16 cellular contexts compared by ENCODE assay signal in genomic region chr14:30710870-30711269, GRCh38.
A peak's percentile ranks its signal among the peaks of the same experiment; 100 is the strongest.
DNase-seq lines count a peak whose midpoint lies in the region; ATAC-seq and TF ChIP-seq lines count a peak whose summit lies in the region.
"Had no signal": no experiment of that assay in that cellular context is flagged by ENCODE, and none has a peak within 500 bp of the region (broad histone marks: within the 10 kb centered on the region; RNA-seq: fewer than 3 reads in every experiment).

No MANE protein-coding gene starts in this region.

- H2AFZ ChIP-seq in osteoblast (ENCODE audit: low read length), result no peak overlapping the region

- no peak for TF ChIP-seq CTCF in epithelial cell of esophagus (IDR thresholded peaks at IDR 0.05; ENCODE audit: insufficient read depth, low read depth, low read length, missing control alignments)
- TF ChIP-seq CTCF in osteoblast (IDR thresholded peaks at IDR 0.05; ENCODE audit: extremely low read depth, low read depth, low read length), result no peak

- no peak for ATAC-seq in left ventricle myocardium superior
- ATAC-seq: HCT116 had no signal

- no peaks in the 10 kb centered on the region for H3K79me2 ChIP-seq in osteoblast (ENCODE audit: insufficient read depth, low read length)

- peak overlapping the region; percentile 1 for H3K27ac ChIP-seq in osteoblast (ENCODE audit: low read depth, low read length)

- H3K27me3 ChIP-seq in osteoblast (ENCODE audit: insufficient read depth, low read length) (no peaks in the 10 kb centered on the region), MG63 (no peaks in the 10 kb centered on the region)

- DNase-seq in EH (ENCODE audit: low read depth) (peak; percentile 44), HS-5 (ENCODE audit: low read depth) (peak; percentile 26), epithelial cell of esophagus (ENCODE audit: low read depth) (peak; percentile 10), osteoblast (ENCODE audit: insufficient read length, low spot score, missing footprints) (no peak), NCI-H1092 (lab: John Stamatoyannopoulos, UW) (no peak), MG63 (no peak), OCI-M1 (lab: John Stamatoyannopoulos, UW) (no peak), left ventricle myocardium superior (no peak)
- DNase-seq: ACHN, C1 segment of cervical spinal cord, Kasumi-1, NCI-H1436, NCI-H2081, NCI-H524, SIG-M5 had no signal

- H3K4me1 ChIP-seq in osteoblast (ENCODE audit: insufficient read depth, low read length), result peaks cover 10% of the 10 kb centered on the region

- H3K4me3 ChIP-seq in epithelial cell of esophagus (ENCODE audit: low read length) (no peak overlapping the region), osteoblast (ENCODE audit: insufficient read depth, low read length) (no peak overlapping the region), MG63 (no peak overlapping the region)

- intact Hi-C loops in left ventricle myocardium superior (cut with micrococcal nuclease), result no loop called here

- H4K20me1 ChIP-seq in osteoblast (ENCODE audit: insufficient read depth, low read length), result no peaks in the 10 kb centered on the region

- no peak overlapping the region for H3K4me2 ChIP-seq in osteoblast (ENCODE audit: insufficient read depth, low read length)

- H3K36me3 ChIP-seq in osteoblast (ENCODE audit: insufficient read depth, low read length) (peaks cover 37% of the 10 kb centered on the region), MG63 (no peaks in the 10 kb centered on the region; the same call in 1 of the 2 replicates)

- H3K9me3 ChIP-seq in osteoblast (ENCODE audit: low read depth, low read length) (no peaks in the 10 kb centered on the region), MG63 (no peaks in the 10 kb centered on the region)

Comparison
In these comparisons a context has a peak if more than half of its experiments do, and no peak if none do; other contexts are left out.
1. DNase-seq: peak in EH (single experiment), HS-5 (single experiment) and epithelial cell of esophagus (single experiment); none in osteoblast (single experiment), NCI-H1092 (single experiment), MG63 (single experiment), OCI-M1 (single experiment) and left ventricle myocardium superior (single experiment).